Comparison of ENCODE assay signal across 15 cellular contexts in the genomic region with DNA sequence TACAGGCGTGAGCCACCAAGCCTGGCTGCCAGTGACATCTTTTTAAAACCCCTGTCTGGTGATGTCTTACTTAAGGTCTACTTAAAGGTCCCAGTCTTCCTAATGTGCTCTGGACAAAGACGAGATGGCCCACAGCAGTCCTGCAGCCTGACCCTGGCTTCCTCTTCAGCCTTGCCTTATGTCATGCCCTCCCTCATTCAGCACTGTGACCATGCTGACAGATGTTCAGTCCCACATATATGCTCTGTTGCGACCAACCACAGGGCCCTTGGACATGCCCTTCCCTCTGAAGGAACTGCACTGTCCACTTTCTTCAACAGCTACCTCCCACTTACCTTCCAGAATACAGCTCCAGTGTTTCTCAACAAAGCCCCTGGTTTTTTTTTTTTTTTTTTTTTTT.
DNase-seq lines count a peak whose midpoint lies in the region; ATAC-seq and TF ChIP-seq lines count a peak whose summit lies in the region.
"Had no signal": no experiment of that assay in that cellular context is flagged by ENCODE, and none has a peak within 500 bp of the region (broad histone marks: within the 10 kb centered on the region; RNA-seq: fewer than 3 reads in every experiment).

No MANE protein-coding gene starts in this region.

- H3K4me1 Mint-ChIP-seq in nephron progenitor cell: peaks cover 15% of the 10 kb centered on the region
- H3K4me1 Mint-ChIP-seq: B cell had no signal

- no peak overlapping the region for H3K4me3 Mint-ChIP-seq in nephron progenitor cell
- H3K4me3 Mint-ChIP-seq: B cell; CD4-positive, alpha-beta T cell had no signal

- peak overlapping the region; percentile 83 for H3K27ac Mint-ChIP-seq in nephron progenitor cell
- H3K27ac Mint-ChIP-seq: B cell; CD4-positive, alpha-beta T cell had no signal

- TF ChIP-seq CTCF in HEK293 (tag by site-specific recombination; IDR thresholded peaks at IDR 0.05) (no peak), nephron progenitor cell (IDR thresholded peaks at IDR 0.05) (no peak)

- 0 out of 2 replicates have a peak, but pooled peaks cover 5% of the 10 kb centered on the region for H3K4me1 ChIP-seq in HEK293 (ENCODE audit: control insufficient read depth, insufficient read depth, low read length)

- no peak overlapping the region for H3K27ac ChIP-seq in HEK293 (ENCODE audit: extremely low read depth, low read depth, low read length)

- H3K27me3 Mint-ChIP-seq in nephron progenitor cell (ENCODE audit: low read depth, poor library complexity): peaks cover 11% of the 10 kb centered on the region
- H3K27me3 Mint-ChIP-seq: B cell; CD4-positive, alpha-beta T cell had no signal

- H3K9me3 Mint-ChIP-seq in nephron progenitor cell: peaks cover 1% of the 10 kb centered on the region
- H3K9me3 Mint-ChIP-seq: CD4-positive, alpha-beta T cell had no signal

- no peaks in the 10 kb centered on the region for H3K9me3 ChIP-seq in HEK293 (ENCODE audit: control insufficient read depth, insufficient read depth, low read depth, low read length)

- CTCF ChIA-PET in HEK293 (lab: Yijun Ruan, JAX): interaction anchor here (1.0 kb wide), 1 partner anchor 122 kb away, joined by 3 read pairs; no protein-coding TSS in a partner anchor

- DNase-seq in activated CD8-positive, alpha-beta memory T cell treated with anti-CD3 and anti-CD28 coated beads, Interleukin-2, amount 50 U/mL, for 48 hours: peak; percentile 40
- DNase-seq in nephron progenitor cell: no peak
- DNase-seq in ureter (ENCODE audit: low spot score): peak; percentile 15
- no peak for DNase-seq in stimulated activated CD4-positive, alpha-beta T cell treated with anti-CD3 and anti-CD28 coated beads, Interleukin-1b, Interleukin-23, amount 100 ng/mL, for 48 hours
- DNase-seq: C1 segment of cervical spinal cord; Calu3; CD4-positive, alpha-beta T cell; DMS 273 treated with DMSO at 0.1 percent for 48 hours; DMS79; HCEC 1CT had no signal

- no peaks in the 10 kb centered on the region for H3K36me3 ChIP-seq in HEK293 (ENCODE audit: control insufficient read depth in 2 of 2, insufficient read depth in 1 of 2, low read length in 2 of 2)

- peaks cover 37% of the 10 kb centered on the region for H3K36me3 Mint-ChIP-seq in nephron progenitor cell (ENCODE audit: low read depth)

- ATAC-seq in GM18861 (IDR thresholded peaks at IDR 0.05; ENCODE audit: unreplicated experiment) (no peak), GM21526 (IDR thresholded peaks at IDR 0.05; ENCODE audit: low FRiP score, unreplicated experiment) (no peak)
- ATAC-seq: GM12878 had no signal

- POLR2A ChIA-PET in HEK293 (lab: Yijun Ruan, JAX): no interaction called here

- H3K4me3 ChIP-seq in HEK293 (ENCODE audit: low read depth, low read length): no peak overlapping the region
- H3K4me3 ChIP-seq: GM12878 had no signal

TF ChIP-seq in HEK293, 187 proteins besides CTCF, POLR2A, EP300 and RAD21:
- TF ChIP-seq GLIS2 (tag by site-specific recombination; IDR thresholded peaks at IDR 0.05): no peak
- TF ChIP-seq ZNF623 (tag by site-specific recombination; IDR thresholded peaks at IDR 0.05): peak; percentile 52

Comparison
In these comparisons a context has a peak if more than half of its experiments do, and no peak if none do; other contexts are left out.
1. DNase-seq: peak in activated CD8-positive, alpha-beta memory T cell treated with anti-CD3 and anti-CD28 coated beads, Interleukin-2, amount 50 U/mL, for 48 hours (single experiment) and ureter (single experiment); none in nephron progenitor cell (single experiment) and stimulated activated CD4-positive, alpha-beta T cell treated with anti-CD3 and anti-CD28 coated beads, Interleukin-1b, Interleukin-23, amount 100 ng/mL, for 48 hours (single experiment).